In genomic region chr19:6218497-6219146, GRCh38 we compare ENCODE assay signal across 1 cellular context.
TF ChIP-seq lines count a peak whose summit lies in the region.

No MANE protein-coding gene starts in this region.

TF ChIP-seq in HepG2, 621 proteins besides CTCF, POLR2A, EP300 and RAD21 (continued from another document):
- TF ChIP-seq PITX1 (CRISPR knock-in tag; IDR thresholded peaks at IDR 0.05) = no peak
- TF ChIP-seq GABPB1 (CRISPR knock-in tag; IDR thresholded peaks at IDR 0.05) = peak; percentile 40; the same call in 1 of the 2 replicates
- TF ChIP-seq, protein P1, sequence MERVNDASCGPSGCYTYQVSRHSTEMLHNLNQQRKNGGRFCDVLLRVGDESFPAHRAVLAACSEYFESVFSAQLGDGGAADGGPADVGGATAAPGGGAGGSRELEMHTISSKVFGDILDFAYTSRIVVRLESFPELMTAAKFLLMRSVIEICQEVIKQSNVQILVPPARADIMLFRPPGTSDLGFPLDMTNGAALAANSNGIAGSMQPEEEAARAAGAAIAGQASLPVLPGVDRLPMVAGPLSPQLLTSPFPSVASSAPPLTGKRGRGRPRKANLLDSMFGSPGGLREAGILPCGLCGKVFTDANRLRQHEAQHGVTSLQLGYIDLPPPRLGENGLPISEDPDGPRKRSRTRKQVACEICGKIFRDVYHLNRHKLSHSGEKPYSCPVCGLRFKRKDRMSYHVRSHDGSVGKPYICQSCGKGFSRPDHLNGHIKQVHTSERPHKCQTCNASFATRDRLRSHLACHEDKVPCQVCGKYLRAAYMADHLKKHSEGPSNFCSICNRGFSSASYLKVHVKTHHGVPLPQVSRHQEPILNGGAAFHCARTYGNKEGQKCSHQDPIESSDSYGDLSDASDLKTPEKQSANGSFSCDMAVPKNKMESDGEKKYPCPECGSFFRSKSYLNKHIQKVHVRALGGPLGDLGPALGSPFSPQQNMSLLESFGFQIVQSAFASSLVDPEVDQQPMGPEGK (CRISPR knock-in tag; IDR thresholded peaks at IDR 0.05) = peak; percentile 60; the same call in 1 of the 2 replicates
- TF ChIP-seq ZNF703 (CRISPR knock-in tag; IDR thresholded peaks at IDR 0.05; ENCODE audit: borderline replicate concordance) = no peak
- TF ChIP-seq RELA (CRISPR knock-in tag; IDR thresholded peaks at IDR 0.05) = 0 out of 2 replicates have a peak, but pooled peaks have one; percentile 13
- no peak for TF ChIP-seq PPARG (CRISPR knock-in tag; conservative IDR thresholded peaks at IDR 0.05)
- 0 out of 2 replicates have a peak, but pooled peaks have one; percentile 18 for TF ChIP-seq ERF (CRISPR knock-in tag; IDR thresholded peaks at IDR 0.05)
